ENCODE assay signal across 1 cellular context in genomic region chr15:59994855-59995557, GRCh38.
TF ChIP-seq lines count a peak whose summit lies in the region.

No MANE protein-coding gene starts in this region.

TF ChIP-seq in HepG2, 621 proteins besides CTCF, POLR2A, EP300 and RAD21 (continued from another document):
- TF ChIP-seq, protein P1, sequence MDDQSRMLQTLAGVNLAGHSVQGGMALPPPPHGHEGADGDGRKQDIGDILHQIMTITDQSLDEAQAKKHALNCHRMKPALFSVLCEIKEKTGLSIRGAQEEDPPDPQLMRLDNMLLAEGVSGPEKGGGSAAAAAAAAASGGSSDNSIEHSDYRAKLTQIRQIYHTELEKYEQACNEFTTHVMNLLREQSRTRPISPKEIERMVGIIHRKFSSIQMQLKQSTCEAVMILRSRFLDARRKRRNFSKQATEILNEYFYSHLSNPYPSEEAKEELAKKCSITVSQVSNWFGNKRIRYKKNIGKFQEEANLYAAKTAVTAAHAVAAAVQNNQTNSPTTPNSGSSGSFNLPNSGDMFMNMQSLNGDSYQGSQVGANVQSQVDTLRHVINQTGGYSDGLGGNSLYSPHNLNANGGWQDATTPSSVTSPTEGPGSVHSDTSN (CRISPR knock-in tag; IDR thresholded peaks at IDR 0.05; ENCODE audit: borderline replicate concordance): no peak
- TF ChIP-seq ZNF772 (CRISPR knock-in tag; IDR thresholded peaks at IDR 0.05): no peak
- TF ChIP-seq ZNF709 (CRISPR knock-in tag; IDR thresholded peaks at IDR 0.05): no peak
- TF ChIP-seq IKZF4 (CRISPR knock-in tag; IDR thresholded peaks at IDR 0.05; ENCODE audit: borderline replicate concordance, low read depth, not compliant biosample characterization): no peak
- no peak for TF ChIP-seq KAT8 (CRISPR knock-in tag; IDR thresholded peaks at IDR 0.05)
- no peak for TF ChIP-seq EED (CRISPR knock-in tag; IDR thresholded peaks at IDR 0.05)
- TF ChIP-seq RARG (CRISPR knock-in tag; IDR thresholded peaks at IDR 0.05; ENCODE audit: low read depth): no peak
- TF ChIP-seq, protein P2, sequence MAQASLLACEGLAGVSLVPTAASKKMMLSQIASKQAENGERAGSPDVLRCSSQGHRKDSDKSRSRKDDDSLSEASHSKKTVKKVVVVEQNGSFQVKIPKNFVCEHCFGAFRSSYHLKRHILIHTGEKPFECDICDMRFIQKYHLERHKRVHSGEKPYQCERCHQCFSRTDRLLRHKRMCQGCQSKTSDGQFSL (CRISPR knock-in tag; IDR thresholded peaks at IDR 0.05): no peak
- TF ChIP-seq RFX5 (IDR thresholded peaks at IDR 0.05; ENCODE audit: low read depth, low read length): no peak
- no peak for TF ChIP-seq ZNF432 (CRISPR knock-in tag; IDR thresholded peaks at IDR 0.05; ENCODE audit: borderline replicate concordance)
- TF ChIP-seq TGIF2 (CRISPR knock-in tag; IDR thresholded peaks at IDR 0.05): no peak
- TF ChIP-seq SRSF4 (IDR thresholded peaks at IDR 0.05; ENCODE audit: low read depth, low read length, poor library complexity, severe bottlenecking): no peak
- no peak for TF ChIP-seq NR2F1 (CRISPR knock-in tag; IDR thresholded peaks at IDR 0.05)
- TF ChIP-seq ZBTB14 (CRISPR knock-in tag; IDR thresholded peaks at IDR 0.05): no peak
